Comparison of ENCODE assay signal across 23 cellular contexts in the genomic region with DNA sequence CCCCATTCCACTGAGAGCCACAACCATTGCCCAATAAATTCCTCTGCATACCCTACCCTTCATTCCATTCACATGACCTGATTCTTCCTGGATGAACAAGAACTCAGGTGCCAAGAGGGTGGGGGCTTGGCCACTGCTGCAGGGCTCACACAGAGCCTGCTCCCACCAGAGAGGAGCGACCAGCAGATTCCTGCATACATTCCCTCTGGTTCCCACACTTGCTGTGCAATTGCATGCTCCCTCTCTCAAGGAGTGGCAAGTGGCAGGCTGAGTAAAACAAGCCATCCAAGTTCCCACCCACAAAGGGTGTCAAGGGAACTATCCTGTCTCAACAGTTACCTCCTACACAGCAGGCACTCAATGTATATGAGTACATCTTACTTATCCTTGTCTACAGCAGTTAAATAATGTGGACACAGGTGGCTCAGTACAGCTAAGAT.
DNase-seq lines count a peak whose midpoint lies in the region; ATAC-seq, FAIRE-seq and TF ChIP-seq lines count a peak whose summit lies in the region.
"Had no signal": no experiment of that assay in that cellular context is flagged by ENCODE, and none has a peak within 500 bp of the region (broad histone marks: within the 10 kb centered on the region; RNA-seq: fewer than 3 reads in every experiment).

No MANE protein-coding gene starts in this region.

- peak overlapping the region; percentile 32; the same call in 1 of the 2 replicates for H3K4me2 ChIP-seq in PC-3 (ENCODE audit: low read length)

- FAIRE-seq in small intestine (lab: Jason Lieb, UNC) = no peak
- FAIRE-seq: A204.1 had no signal

- H3K79me2 ChIP-seq in PC-3 (ENCODE audit: low read length) = no peaks in the 10 kb centered on the region

- no peak overlapping the region for H3K9ac ChIP-seq in PC-3 (ENCODE audit: low read length)

- H3K4me1 Mint-ChIP-seq in MCF 10A (ENCODE audit: insufficient read depth, unreplicated experiment) = peaks cover 17% of the 10 kb centered on the region
- H3K4me1 Mint-ChIP-seq in stimulated activated memory B cell treated with anti-CD40 and anti-IgM and Interleukin-4, amounts not matched to agents 10 μg/mL and 1 μg/mL and 100 μg/mL, for 72 hours = no peaks in the 10 kb centered on the region
- H3K4me1 Mint-ChIP-seq: activated naive CD8-positive, alpha-beta T cell treated with anti-CD3 and anti-CD28 coated beads, Interleukin-2, amount 10 ng/mL, durations not matched to agents 7 days and 5 days; memory B cell; naive thymus-derived CD4-positive, alpha-beta T cell had no signal

- no peaks in the 10 kb centered on the region for H3K27me3 ChIP-seq in breast epithelium
- no peaks in the 10 kb centered on the region for H3K27me3 ChIP-seq in PC-3 (ENCODE audit: low read length)
- H3K27me3 ChIP-seq in small intestine (ENCODE audit: control insufficient read depth in 2 of 2, insufficient read depth in 2 of 2, low read length in 2 of 2) = no peaks in the 10 kb centered on the region
- H3K27me3 ChIP-seq: esophagus squamous epithelium, right atrium auricular region had no signal

- no peaks in the 10 kb centered on the region for H3K9me3 Mint-ChIP-seq in MCF 10A (ENCODE audit: unreplicated experiment)
- H3K9me3 Mint-ChIP-seq in stimulated activated memory B cell treated with anti-CD40 and anti-IgM and Interleukin-4, amounts not matched to agents 10 μg/mL and 1 μg/mL and 100 μg/mL, for 72 hours = no peaks in the 10 kb centered on the region
- H3K9me3 Mint-ChIP-seq: activated naive CD8-positive, alpha-beta T cell treated with anti-CD3 and anti-CD28 coated beads, Interleukin-2, amount 10 ng/mL, durations not matched to agents 7 days and 5 days; T-helper 2 cell treated with Interferon-gamma antibody and Interleukin-4, amounts not matched to agents 5 μg/mL and 100 μg/mL, for 36 hours had no signal

- peaks cover 0 to 4% of the 10 kb centered on the region in 2 donors for H3K9me3 ChIP-seq in breast epithelium
- no peaks in the 10 kb centered on the region for H3K9me3 ChIP-seq in PC-3 (ENCODE audit: low read length)
- H3K9me3 ChIP-seq in small intestine (ENCODE audit: control insufficient read depth, low read depth) = no peaks in the 10 kb centered on the region
- H3K9me3 ChIP-seq: esophagus squamous epithelium, right atrium auricular region had no signal

- POLR2A ChIA-PET in MCF 10A (lab: Yijun Ruan, JAX) = interaction anchor here (0.7 kb wide), 1 partner anchor 14 kb away, joined by 5 read pairs; no protein-coding TSS in a partner anchor
- POLR2A ChIA-PET in PC-3 (lab: Charles Lee; ENCODE audit: unreplicated experiment) = no interaction called here

- DNase-seq in MCF 10A (ENCODE audit: unreplicated experiment) = peak; percentile 60
- DNase-seq in breast epithelium (ENCODE audit: low spot score in 2 of 2) = no peak
- peak; percentile 66 for DNase-seq in PC-3
- DNase-seq in glomerular visceral epithelial cell (ENCODE audit: extremely low spot score) = peak; percentile 29
- no peak for DNase-seq in cerebellar cortex (ENCODE audit: low spot score)
- DNase-seq in NCI-H146 treated with DMSO at 0.1 percent for 48 hours (lab: John Stamatoyannopoulos, UW; ENCODE audit: unreplicated experiment) = no peak
- DNase-seq in small intestine = no peak
- DNase-seq: activated CD4-positive, alpha-beta T cell treated with anti-CD3 and anti-CD28 coated beads, Interleukin-2, amount 50 U/mL, for 48 hours; activated effector memory CD4-positive, alpha-beta T cell treated with Interleukin-2 at 50 U/mL for 16 hours; activated naive CD8-positive, alpha-beta T cell treated with anti-CD3 and anti-CD28 coated beads, Interleukin-2, amount 10 ng/mL, durations not matched to agents 7 days and 5 days; COR-L47; effector memory CD4-positive, alpha-beta T cell; esophagus squamous epithelium; KG1; naive thymus-derived CD4-positive, alpha-beta T cell; NCI-H2081; NCI-H510A treated with DMSO at 0.1 percent for 48 hours; substantia nigra had no signal

- no peak overlapping the region for H3K4me3 ChIP-seq in breast epithelium
- H3K4me3 ChIP-seq in PC-3 (ENCODE audit: low read length) = no peak overlapping the region
- H3K4me3 ChIP-seq in small intestine (ENCODE audit: low read depth in 1 of 2, low read length in 2 of 2) = no peak overlapping the region
- H3K4me3 ChIP-seq: esophagus squamous epithelium, right atrium auricular region had no signal

- TF ChIP-seq POLR2A in breast epithelium (IDR thresholded peaks at IDR 0.05) = no peak

- H4K20me1 ChIP-seq in PC-3 (ENCODE audit: low read length) = no peaks in the 10 kb centered on the region

- H3K27me3 Mint-ChIP-seq in MCF 10A (ENCODE audit: insufficient read depth, unreplicated experiment) = no peaks in the 10 kb centered on the region
- no peaks in the 10 kb centered on the region for H3K27me3 Mint-ChIP-seq in stimulated activated memory B cell treated with anti-CD40 and anti-IgM and Interleukin-4, amounts not matched to agents 10 μg/mL and 1 μg/mL and 100 μg/mL, for 72 hours
- H3K27me3 Mint-ChIP-seq: memory B cell; naive thymus-derived CD4-positive, alpha-beta T cell had no signal

- H2AFZ ChIP-seq in PC-3 (ENCODE audit: low read length) = no peak overlapping the region

- BruUV-seq in MCF 10A (replicated peaks; lab: Mats Ljungman, UMichigan) (no TSS peak), PC-3 (replicated peaks; lab: Mats Ljungman, UMichigan) (no TSS peak)

- H3K4me3 Mint-ChIP-seq in MCF 10A (ENCODE audit: unreplicated experiment) = no peak overlapping the region
- no peak overlapping the region for H3K4me3 Mint-ChIP-seq in stimulated activated memory B cell treated with anti-CD40 and anti-IgM and Interleukin-4, amounts not matched to agents 10 μg/mL and 1 μg/mL and 100 μg/mL, for 72 hours
- H3K4me3 Mint-ChIP-seq: activated naive CD8-positive, alpha-beta T cell treated with anti-CD3 and anti-CD28 coated beads, Interleukin-2, amount 10 ng/mL, durations not matched to agents 7 days and 5 days; memory B cell; naive thymus-derived CD4-positive, alpha-beta T cell; T-helper 2 cell treated with Interferon-gamma antibody and Interleukin-4, amounts not matched to agents 5 μg/mL and 100 μg/mL, for 36 hours had no signal

- H3F3A ChIP-seq in PC-3 (ENCODE audit: low read length, unreplicated experiment) = no peaks in the 10 kb centered on the region

- H3K36me3 ChIP-seq in breast epithelium = no peaks in the 10 kb centered on the region
- no peaks in the 10 kb centered on the region; the same call in 1 of the 2 replicates for H3K36me3 ChIP-seq in PC-3 (ENCODE audit: low read depth, low read length)
- no peaks in the 10 kb centered on the region for H3K36me3 ChIP-seq in small intestine (ENCODE audit: control insufficient read depth in 2 of 2, insufficient read depth in 2 of 2, low read length in 2 of 2)
- H3K36me3 ChIP-seq: esophagus squamous epithelium, right atrium auricular region had no signal

- H3K27ac ChIP-seq in breast epithelium = no peak overlapping the region
- no peak overlapping the region for H3K27ac ChIP-seq in PC-3 (ENCODE audit: low read length)
- no peak overlapping the region for H3K27ac ChIP-seq in small intestine (ENCODE audit: low read depth in 1 of 2, low read length in 1 of 2)
- H3K27ac ChIP-seq: esophagus squamous epithelium, right atrium auricular region had no signal

- no peaks in the 10 kb centered on the region for H3K9me2 ChIP-seq in PC-3 (replicated peaks; ENCODE audit: low read length)

- no peaks in the 10 kb centered on the region for H3K4me1 ChIP-seq in breast epithelium
- H3K4me1 ChIP-seq in PC-3 (ENCODE audit: insufficient read depth, low read length) = peaks cover 13% of the 10 kb centered on the region; the same call in 1 of the 2 replicates
- H3K4me1 ChIP-seq in small intestine (ENCODE audit: control insufficient read depth in 2 of 2, insufficient read depth in 1 of 2, low read depth in 1 of 2, low read length in 1 of 2) = no peaks in the 10 kb centered on the region
- H3K4me1 ChIP-seq: esophagus squamous epithelium, right atrium auricular region had no signal

- CTCF ChIA-PET in MCF 10A (lab: Yijun Ruan, JAX) = no interaction called here
- CTCF ChIA-PET in PC-3 (lab: Charles Lee) = no interaction called here

- TF ChIP-seq CTCF in MCF 10A (IDR thresholded peaks at IDR 0.05; ENCODE audit: unreplicated experiment) = no peak
- no peak for TF ChIP-seq CTCF in breast epithelium (IDR thresholded peaks at IDR 0.05)
- TF ChIP-seq CTCF in PC-3 (conservative IDR thresholded peaks at IDR 0.05; ENCODE audit: low read depth, low read length) = no peak

- intact Hi-C loops in MCF 10A (cut with micrococcal nuclease) (no loop called here), breast epithelium (cut with DNase I; ENCODE audit: low total_unique reads) (no loop called here), PC-3 (cut with micrococcal nuclease) (no loop called here)

- peak; percentile 61 for ATAC-seq in PC-3
- ATAC-seq in stimulated activated memory B cell treated with anti-CD40 and anti-IgM and Interleukin-4, amounts not matched to agents 10 μg/mL and 1 μg/mL and 100 μg/mL, for 72 hours = peak; percentile 55
- ATAC-seq: naive thymus-derived CD4-positive, alpha-beta T cell had no signal

- H3K27ac Mint-ChIP-seq in MCF 10A (ENCODE audit: low read depth, unreplicated experiment) = peak overlapping the region; percentile 88
- H3K27ac Mint-ChIP-seq in stimulated activated memory B cell treated with anti-CD40 and anti-IgM and Interleukin-4, amounts not matched to agents 10 μg/mL and 1 μg/mL and 100 μg/mL, for 72 hours = no peak overlapping the region
- H3K27ac Mint-ChIP-seq: activated naive CD8-positive, alpha-beta T cell treated with anti-CD3 and anti-CD28 coated beads, Interleukin-2, amount 10 ng/mL, durations not matched to agents 7 days and 5 days; memory B cell; naive thymus-derived CD4-positive, alpha-beta T cell; T-helper 2 cell treated with Interferon-gamma antibody and Interleukin-4, amounts not matched to agents 5 μg/mL and 100 μg/mL, for 36 hours had no signal

- WGBS in small intestine, 3 donors = 86 to 93% (median 89%) methylated on average over 1 of the region's 1 CpG

- peaks cover 5% of the 10 kb centered on the region for H3K36me3 Mint-ChIP-seq in MCF 10A (ENCODE audit: insufficient read depth, unreplicated experiment)
- H3K36me3 Mint-ChIP-seq in stimulated activated memory B cell treated with anti-CD40 and anti-IgM and Interleukin-4, amounts not matched to agents 10 μg/mL and 1 μg/mL and 100 μg/mL, for 72 hours = no peaks in the 10 kb centered on the region
- H3K36me3 Mint-ChIP-seq: activated naive CD8-positive, alpha-beta T cell treated with anti-CD3 and anti-CD28 coated beads, Interleukin-2, amount 10 ng/mL, durations not matched to agents 7 days and 5 days; naive thymus-derived CD4-positive, alpha-beta T cell had no signal

Comparison
In these comparisons a context has a peak if more than half of its experiments do, and no peak if none do; other contexts are left out.
1. DNase-seq: peak in MCF 10A (single experiment), PC-3 (single experiment) and glomerular visceral epithelial cell (single experiment); none in breast epithelium (0 of 2), cerebellar cortex (single experiment), NCI-H146 treated with DMSO at 0.1 percent for 48 hours (single experiment) and small intestine (single experiment).